Comparison of ENCODE assay signal across 8 cellular contexts in the genomic region with DNA sequence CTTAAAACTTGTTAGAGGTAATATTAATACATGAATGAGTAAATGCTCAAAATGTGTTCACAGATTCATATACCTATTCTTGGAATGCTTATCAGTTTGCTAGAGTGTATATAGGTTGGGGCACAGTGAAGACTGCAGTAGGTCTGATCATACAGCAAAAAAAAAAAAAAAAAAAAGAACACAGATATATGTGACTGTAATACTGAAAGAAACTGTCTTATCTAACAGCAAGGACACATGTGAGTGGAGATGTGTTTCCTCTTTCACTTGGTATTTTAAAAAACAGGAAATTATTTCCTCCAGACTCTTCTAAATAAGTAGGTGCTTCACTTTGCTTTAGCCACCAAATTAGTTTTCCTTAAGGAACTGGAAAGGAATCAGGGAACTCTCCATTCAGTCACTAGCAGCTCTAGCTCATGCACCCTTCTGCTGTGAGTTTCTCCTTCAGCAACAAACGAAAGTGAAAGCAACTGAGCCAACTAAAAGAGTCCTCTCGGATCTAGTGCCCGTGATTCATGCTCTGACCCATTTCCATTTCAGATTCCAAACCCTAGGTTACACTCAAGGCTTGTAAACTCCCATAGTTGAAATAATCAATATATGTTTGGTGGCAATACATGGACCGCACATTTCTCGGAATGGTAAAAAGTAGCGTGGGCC.
DNase-seq lines count a peak whose midpoint lies in the region; ATAC-seq and TF ChIP-seq lines count a peak whose summit lies in the region.

No MANE protein-coding gene starts in this region.

- peak; percentile 88 for ATAC-seq in HG02588 (IDR thresholded peaks at IDR 0.05; ENCODE audit: unreplicated experiment)
- ATAC-seq in left colon: peak; percentile 48

- no peaks in the 10 kb centered on the region for H3K36me3 Mint-ChIP-seq in activated naive CD8-positive, alpha-beta T cell

- DNase-seq in SIG-M5 treated with dmso at 0.1 percent for 504 hours (lab: John Stamatoyannopoulos, UW; ENCODE audit: unreplicated experiment): peak; percentile 4
- no peak for DNase-seq in SIG-M5 (lab: John Stamatoyannopoulos, UW)
- DNase-seq in NCI-H146 (lab: John Stamatoyannopoulos, UW): peak; percentile 60
- DNase-seq in left colon: no peak
- no peak for DNase-seq in colonic mucosa
- DNase-seq in occipital lobe (lab: John Stamatoyannopoulos, UW): no peak

- no peaks in the 10 kb centered on the region for H3K27me3 Mint-ChIP-seq in activated naive CD8-positive, alpha-beta T cell

- H3K4me1 Mint-ChIP-seq in activated naive CD8-positive, alpha-beta T cell (ENCODE audit: low read depth): peaks cover 9% of the 10 kb centered on the region

- H3K36me3 ChIP-seq in colonic mucosa: no peaks in the 10 kb centered on the region

- TF ChIP-seq CTCF in colonic mucosa (IDR thresholded peaks at IDR 0.05): no peak

- H3K27ac ChIP-seq in colonic mucosa: no peak overlapping the region

- no peaks in the 10 kb centered on the region for H3K9me3 ChIP-seq in colonic mucosa

- H3K4me3 Mint-ChIP-seq in activated naive CD8-positive, alpha-beta T cell: peak overlapping the region; percentile 69

- H3K9ac ChIP-seq in colonic mucosa (ENCODE audit: low read depth in 2 of 2, low read length in 2 of 2): no peak overlapping the region

- no peaks in the 10 kb centered on the region for H3K4me1 ChIP-seq in colonic mucosa

- no peaks in the 10 kb centered on the region for H3K27me3 ChIP-seq in colonic mucosa

- no peak overlapping the region for H3K4me3 ChIP-seq in colonic mucosa

- H3K9me3 Mint-ChIP-seq in activated naive CD8-positive, alpha-beta T cell (ENCODE audit: low read depth): no peaks in the 10 kb centered on the region

- intact Hi-C loops in left colon (cut with DNase I, micrococcal nuclease): no loop called here
- intact Hi-C loops in colonic mucosa (cut with DNase I): no loop called here

- peak overlapping the region; percentile 75 for H3K27ac Mint-ChIP-seq in activated naive CD8-positive, alpha-beta T cell

Comparison
In these comparisons a context has a peak if more than half of its experiments do, and no peak if none do; other contexts are left out.
1. DNase-seq: peak in SIG-M5 treated with dmso at 0.1 percent for 504 hours (single experiment) and NCI-H146 (single experiment); none in SIG-M5 (single experiment), left colon (0 of 2), colonic mucosa (single experiment) and occipital lobe (single experiment).